ENCODE assay signal across 8 cellular contexts in genomic region chr9:132162764-132163456, GRCh38. TPM values are rescaled to one million over a fixed set of nuclear protein-coding genes. Genes with fewer than 3 reads are reported as not detected.
A peak's percentile ranks its signal among the peaks of the same experiment; 100 is the strongest.
DNase-seq lines count a peak whose midpoint lies in the region; TF ChIP-seq lines count a peak whose summit lies in the region.

No MANE protein-coding gene starts in this region.

- H3K27ac ChIP-seq in A673 (ENCODE audit: low read depth, low read length, poor library complexity, severe bottlenecking) (no peak overlapping the region), HUES64 (ENCODE audit: low read depth, low read length) (no peak overlapping the region), mesodermal cell (ENCODE audit: low read depth, low read length, severe bottlenecking) (no peak overlapping the region)

- H3K36me3 Mint-ChIP-seq in chondrocyte (ENCODE audit: low read depth) (peaks cover 1% of the 10 kb centered on the region), endothelial cell (ENCODE audit: low read depth, unreplicated experiment) (no peaks in the 10 kb centered on the region)

- H3K4me3 Mint-ChIP-seq in chondrocyte (ENCODE audit: unreplicated experiment) = peak overlapping the region; percentile 86
- no peak overlapping the region for H3K4me3 Mint-ChIP-seq in endothelial cell (ENCODE audit: unreplicated experiment)

- POLR2A ChIA-PET in A673 (lab: Charles Lee; ENCODE audit: low non-redundant PET) = no interaction called here

- no peak overlapping the region for H3K27ac Mint-ChIP-seq in chondrocyte (ENCODE audit: unreplicated experiment)
- no peak overlapping the region for H3K27ac Mint-ChIP-seq in endothelial cell (ENCODE audit: unreplicated experiment)

- no peak for DNase-seq in A673 (ENCODE audit: low spot score)
- DNase-seq in chondrocyte (ENCODE audit: low spot score) = peak; percentile 67
- DNase-seq in A172 (ENCODE audit: low spot score) = no peak
- DNase-seq in occipital lobe (lab: John Stamatoyannopoulos, UW) = no peak
- DNase-seq in SIG-M5 (lab: John Stamatoyannopoulos, UW) = no peak
- DNase-seq in endothelial cell (ENCODE audit: low spot score) = no peak

- H3K9me3 Mint-ChIP-seq in chondrocyte (ENCODE audit: low read depth) = no peaks in the 10 kb centered on the region
- no peaks in the 10 kb centered on the region for H3K9me3 Mint-ChIP-seq in endothelial cell (ENCODE audit: unreplicated experiment)

- no TSS peak for BruUV-seq in A673 (replicated peaks; lab: Mats Ljungman, UMichigan)

- H3K27me3 ChIP-seq in A673 (replicated peaks; ENCODE audit: insufficient read depth, low read depth, low read length, poor library complexity) = peaks cover 73% of the 10 kb centered on the region
- peaks cover 86% of the 10 kb centered on the region for H3K27me3 ChIP-seq in HUES64 (ENCODE audit: insufficient read depth, low read length)

- under 1% methylated on average over 74 of the region's 74 CpGs for WGBS in HUES64
- WGBS in mesodermal cell (ENCODE audit: insufficient coverage in 2 of 2), 2 experiments = 0 to 1% methylated on average over 59 to 62 of the region's 74 CpGs

- TF ChIP-seq CTCF in A673 (conservative IDR thresholded peaks at IDR 0.05; ENCODE audit: low read depth, low read length) (no peak), chondrocyte (IDR thresholded peaks at IDR 0.05) (no peak), endothelial cell (IDR thresholded peaks at IDR 0.05; ENCODE audit: unreplicated experiment) (no peak)

- H3K27me3 Mint-ChIP-seq in chondrocyte (ENCODE audit: low read depth) (peaks cover 57% of the 10 kb centered on the region), endothelial cell (ENCODE audit: unreplicated experiment) (peaks cover 17% of the 10 kb centered on the region)

- H3K36me3 ChIP-seq in A673 (ENCODE audit: insufficient read depth, low read length, poor library complexity, severe bottlenecking) (no peaks in the 10 kb centered on the region), HUES64 (ENCODE audit: insufficient read depth, low read length) (no peaks in the 10 kb centered on the region), mesodermal cell (ENCODE audit: control insufficient read depth, insufficient read depth, low read length) (no peaks in the 10 kb centered on the region)

- intact Hi-C loops in A673 (cut with micrococcal nuclease; ENCODE audit: unreplicated experiment) = no loop called here

- H3K4me1 ChIP-seq in A673 (ENCODE audit: insufficient read depth, low read length, poor library complexity, severe bottlenecking) = peaks cover 24% of the 10 kb centered on the region
- H3K4me1 ChIP-seq in HUES64 (ENCODE audit: insufficient read depth, low read length) = peaks cover 14% of the 10 kb centered on the region
- H3K4me1 ChIP-seq in mesodermal cell (ENCODE audit: control insufficient read depth, insufficient read depth, low read length, poor library complexity, severe bottlenecking) = peaks cover 10% of the 10 kb centered on the region

- CTCF ChIA-PET in A673 (lab: Charles Lee) = no interaction called here

- H3K4me3 ChIP-seq in A673 (ENCODE audit: low read depth, low read length, poor library complexity, severe bottlenecking) = peak overlapping the region; percentile 58
- H3K4me3 ChIP-seq in HUES64 (ENCODE audit: low read length) = peak overlapping the region; percentile 58
- peak overlapping the region; percentile 41 for H3K4me3 ChIP-seq in mesodermal cell (ENCODE audit: extremely low read depth, insufficient read depth, low read length, poor library complexity, severe bottlenecking)

- H3K9me3 ChIP-seq in A673 (ENCODE audit: low read depth, low read length, poor library complexity, severe bottlenecking) (no peaks in the 10 kb centered on the region), HUES64 (ENCODE audit: insufficient read depth, low read depth, low read length) (no peaks in the 10 kb centered on the region), mesodermal cell (ENCODE audit: control insufficient read depth, low read length) (no peaks in the 10 kb centered on the region)

- H3K4me1 Mint-ChIP-seq in chondrocyte (ENCODE audit: low read depth) (peaks cover 23% of the 10 kb centered on the region), endothelial cell (ENCODE audit: unreplicated experiment) (peaks cover 9% of the 10 kb centered on the region)

- H3K9ac ChIP-seq in HUES64 (ENCODE audit: low read depth, low read length) = no peak overlapping the region

RNA-seq across cellular contexts. Expression of gene NTNG2, which starts 1.1 kb away (rescaled TPM):
- total RNA-seq in A673 (2021) (1.5 and 3.0 TPM in 2 replicates), chondrocyte (3.0 to 4.8 TPM (median 3.4 TPM) in 3 replicates), occipital lobe (46.3 TPM), endothelial cell (ENCODE audit: unreplicated experiment) (0.38 TPM)
- 0.45 TPM for polyA plus RNA-seq in HUES64 (2013, experiment 1 of 2)
- polyA plus RNA-seq in HUES64 (2013, experiment 2 of 2) = 1.3 TPM
- 1.1 TPM for polyA plus RNA-seq in mesodermal cell (2013, experiment 1 of 2)
- polyA plus RNA-seq in mesodermal cell (2013, experiment 2 of 2) = 0.46 TPM
- total RNA-seq in A172 (2014; rRNA removed; shearing (Covaris generic)) = 3.8 and 5.7 TPM in 2 replicates
